In the genomic region with DNA sequence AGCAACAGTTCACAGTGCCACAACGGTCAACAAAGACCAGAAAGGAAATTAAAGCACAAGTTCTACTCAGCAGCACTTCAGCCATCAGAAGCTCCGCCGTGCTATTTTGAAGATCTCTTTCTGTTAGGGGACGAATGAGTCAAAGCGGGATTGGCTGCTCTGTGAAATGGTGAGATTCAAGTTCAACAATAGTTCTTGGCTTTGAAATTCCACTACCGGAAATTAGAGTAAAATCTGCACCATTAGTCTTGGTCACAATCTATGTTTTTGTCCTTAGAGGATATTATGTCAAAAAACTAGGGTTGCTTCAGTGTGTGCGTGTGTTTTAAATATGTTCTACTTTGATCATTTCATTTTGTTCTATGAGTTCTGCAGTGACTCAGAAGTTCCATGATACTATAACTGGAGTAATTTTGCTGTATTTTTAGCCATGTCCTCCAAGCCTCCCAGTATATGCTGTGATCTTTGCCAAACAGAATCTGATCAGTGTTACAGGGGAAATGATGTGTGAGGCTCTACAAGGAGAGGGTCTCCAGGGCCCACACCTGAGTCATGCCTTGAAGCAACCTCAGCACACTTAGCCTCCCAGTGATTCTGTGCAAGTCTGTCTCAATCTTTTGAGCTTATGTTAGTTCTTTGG, we compare ENCODE assay signal across 12 cellular contexts. TPM values are rescaled to one million over a fixed set of nuclear protein-coding genes. Genes with fewer than 3 reads are reported as not detected.
A peak's percentile ranks its signal among the peaks of the same experiment; 100 is the strongest.
DNase-seq lines count a peak whose midpoint lies in the region; ATAC-seq and TF ChIP-seq lines count a peak whose summit lies in the region.
"Had no signal": no experiment of that assay in that cellular context is flagged by ENCODE, and none has a peak within 500 bp of the region (broad histone marks: within the 10 kb centered on the region; RNA-seq: fewer than 3 reads in every experiment).

No MANE protein-coding gene starts in this region.

- TF ChIP-seq EP300 in esophagus muscularis mucosa (IDR thresholded peaks at IDR 0.05): no peak

- H3K4me1 Mint-ChIP-seq in activated naive CD4-positive, alpha-beta T cell treated with anti-CD3 and anti-CD28 coated beads, Interleukin-2, amount 10 ng/mL, durations not matched to agents 7 days and 5 days: peaks cover 34% of the 10 kb centered on the region

- no peaks in the 10 kb centered on the region for H3K9me3 Mint-ChIP-seq in activated naive CD4-positive, alpha-beta T cell treated with anti-CD3 and anti-CD28 coated beads, Interleukin-2, amount 10 ng/mL, durations not matched to agents 7 days and 5 days
- H3K9me3 Mint-ChIP-seq: dendritic cell treated with granulocyte-macrophage colony-stimulating factor and Interleukin-4, amounts not matched to agents 40 ng/mL and 50 ng/mL, for 4 days had no signal

- DNase-seq in coronary artery (ENCODE audit: low spot score) (no peak), esophagus muscularis mucosa (ENCODE audit: extremely low spot score) (no peak), NCI-H2196 treated with DMSO at 0.1 percent for 48 hours (lab: John Stamatoyannopoulos, UW; ENCODE audit: unreplicated experiment) (no peak), SHP77 treated with DMSO at 0.1 percent for 48 hours (lab: John Stamatoyannopoulos, UW) (no peak)
- no peak for DNase-seq in activated naive CD4-positive, alpha-beta T cell treated with anti-CD3 and anti-CD28 coated beads, Interleukin-2, amount 10 ng/mL, durations not matched to agents 7 days and 5 days
- DNase-seq: NK-92 treated with Interleukin-12 subunit alpha and Interleukin-12 subunit beta, amount 100 ng/mL, for 24 hours had no signal

- CTCF ChIA-PET in activated naive CD4-positive, alpha-beta T cell treated with anti-CD3 and anti-CD28 coated beads, Interleukin-2, amount 10 ng/mL, durations not matched to agents 7 days and 5 days (lab: Charles Lee): no interaction called here

- TF ChIP-seq POLR2A in esophagus muscularis mucosa (IDR thresholded peaks at IDR 0.05; ENCODE audit: low read depth): no peak

- H3K4me3 ChIP-seq in coronary artery (peak overlapping the region; percentile 32), skin epidermis (peak overlapping the region in 1 of 7 experiments; percentile 1), esophagus muscularis mucosa (peak overlapping the region in 1 of 4 donors; percentile 4)

- peaks cover 6 to 27% (median 17%) of the 10 kb centered on the region in 4 donors for H3K36me3 ChIP-seq in esophagus muscularis mucosa
- H3K36me3 ChIP-seq: neutrophil had no signal

- no peak overlapping the region for H3K27ac Mint-ChIP-seq in activated naive CD4-positive, alpha-beta T cell treated with anti-CD3 and anti-CD28 coated beads, Interleukin-2, amount 10 ng/mL, durations not matched to agents 7 days and 5 days
- H3K27ac Mint-ChIP-seq: dendritic cell treated with granulocyte-macrophage colony-stimulating factor and Interleukin-4, amounts not matched to agents 40 ng/mL and 50 ng/mL, for 4 days had no signal

- no peaks in the 10 kb centered on the region for H3K36me3 Mint-ChIP-seq in activated naive CD4-positive, alpha-beta T cell treated with anti-CD3 and anti-CD28 coated beads, Interleukin-2, amount 10 ng/mL, durations not matched to agents 7 days and 5 days

- H3K4me1 ChIP-seq in esophagus muscularis mucosa: peaks cover 0 to 4% (median 0%) of the 10 kb centered on the region in 4 donors

- peak overlapping the region; percentile 52 to 72 for H3K27ac ChIP-seq in coronary artery
- H3K27ac ChIP-seq in skin epidermis: peak overlapping the region in 13 of 21 experiments; percentile 15 to 87 (median 55)
- H3K27ac ChIP-seq in esophagus muscularis mucosa (replicated peaks in 1 of 4): peak overlapping the region in 1 of 4 donors; percentile 64
- H3K27ac ChIP-seq: neutrophil had no signal

- H3K27me3 ChIP-seq in esophagus muscularis mucosa: peaks cover 0 to 7% (median 0%) of the 10 kb centered on the region in 4 donors
- H3K27me3 ChIP-seq: neutrophil had no signal

- WGBS in esophagus muscularis mucosa: 79% methylated on average over 7 of the region's 7 CpGs

- H3K27me3 Mint-ChIP-seq in activated naive CD4-positive, alpha-beta T cell treated with anti-CD3 and anti-CD28 coated beads, Interleukin-2, amount 10 ng/mL, durations not matched to agents 7 days and 5 days: peaks cover 11% of the 10 kb centered on the region
- H3K27me3 Mint-ChIP-seq: dendritic cell treated with granulocyte-macrophage colony-stimulating factor and Interleukin-4, amounts not matched to agents 40 ng/mL and 50 ng/mL, for 4 days had no signal

- no peak for TF ChIP-seq CTCF in coronary artery (IDR thresholded peaks at IDR 0.05)
- TF ChIP-seq CTCF in esophagus muscularis mucosa (IDR thresholded peaks at IDR 0.05): no peak

- ATAC-seq in GM18858 (IDR thresholded peaks at IDR 0.05; ENCODE audit: unreplicated experiment) (peak; percentile 52), HG03025 (IDR thresholded peaks at IDR 0.05; ENCODE audit: low FRiP score, unreplicated experiment) (peak; percentile 60)

- intact Hi-C loops in esophagus muscularis mucosa (cut with DNase I): no loop called here

- H3K9me3 ChIP-seq in esophagus muscularis mucosa: no peaks in the 10 kb centered on the region
- H3K9me3 ChIP-seq: neutrophil had no signal

- no peak overlapping the region for H3K4me3 Mint-ChIP-seq in activated naive CD4-positive, alpha-beta T cell treated with anti-CD3 and anti-CD28 coated beads, Interleukin-2, amount 10 ng/mL, durations not matched to agents 7 days and 5 days
- H3K4me3 Mint-ChIP-seq: dendritic cell treated with granulocyte-macrophage colony-stimulating factor and Interleukin-4, amounts not matched to agents 40 ng/mL and 50 ng/mL, for 4 days had no signal

RNA-seq across cellular contexts. Expression of a gene that starts 22.6 kb away (rescaled TPM):
- total RNA-seq in esophagus muscularis mucosa: not detected
- total RNA-seq: T-helper 1 cell treated with Interleukin-12 subunit alpha and Interleukin-12 subunit beta and Interleukin-4 antibody, amounts not matched to agents 30 ng/mL and 1 ng/mL, for 36 hours had no signal
